Comparison of ENCODE assay signal across 13 cellular contexts in the genomic region with DNA sequence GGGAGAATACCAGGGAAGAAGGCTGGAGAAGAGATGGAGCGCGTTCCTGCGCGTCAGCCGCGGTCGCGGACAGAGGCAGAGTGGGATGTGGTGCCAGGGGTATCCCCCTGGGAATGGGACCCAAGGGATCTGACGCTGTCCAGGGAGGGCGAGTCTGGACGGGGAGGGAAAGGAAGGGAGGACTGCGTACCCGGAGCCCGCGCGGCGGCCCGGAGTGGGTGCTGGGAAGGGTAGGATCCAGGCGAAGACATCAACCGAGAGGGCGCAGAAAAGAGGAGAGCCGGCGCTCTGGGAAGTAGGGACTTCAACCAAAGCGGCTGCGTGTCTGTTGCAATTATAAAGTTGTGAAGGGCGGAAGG. TPM values are rescaled to one million over a fixed set of nuclear protein-coding genes. Genes with fewer than 3 reads are reported as not detected.
DNase-seq lines count a peak whose midpoint lies in the region; ATAC-seq, FAIRE-seq and TF ChIP-seq lines count a peak whose summit lies in the region.
"Had no signal": no experiment of that assay in that cellular context is flagged by ENCODE, and none has a peak within 500 bp of the region (broad histone marks: within the 10 kb centered on the region; RNA-seq: fewer than 3 reads in every experiment).

No MANE protein-coding gene starts in this region.

- TF ChIP-seq CTCF in chondrocyte (IDR thresholded peaks at IDR 0.05) (no peak), kidney epithelial cell (IDR thresholded peaks at IDR 0.05; ENCODE audit: insufficient read depth, low read length, poor library complexity, severe bottlenecking) (no peak)

- peak; percentile 33 for DNase-seq in NCI-H82 (lab: John Stamatoyannopoulos, UW)
- DNase-seq in NCI-H82 treated with DMSO at 0.1 percent for 48 hours (lab: John Stamatoyannopoulos, UW; ENCODE audit: unreplicated experiment) = no peak
- DNase-seq in chondrocyte (ENCODE audit: low spot score) = no peak
- DNase-seq in kidney epithelial cell (ENCODE audit: low read depth) = no peak
- DNase-seq in GM12891 (ENCODE audit: insufficient read length, low spot score) = no peak
- DNase-seq: activated CD4-positive, alpha-beta T cell treated with anti-CD3 and anti-CD28 coated beads for 36 hours; stimulated activated naive CD4-positive, alpha-beta T cell treated with Interleukin-2 at 50 U/mL for 16 hours had no signal

- H3K27me3 Mint-ChIP-seq in chondrocyte (ENCODE audit: low read depth) = peaks cover 31% of the 10 kb centered on the region

- no peak overlapping the region for H3K27ac Mint-ChIP-seq in chondrocyte (ENCODE audit: unreplicated experiment)
- H3K27ac Mint-ChIP-seq: activated CD4-positive, alpha-beta T cell treated with anti-CD3 and anti-CD28 coated beads for 36 hours had no signal

- H3K4me3 Mint-ChIP-seq in chondrocyte (ENCODE audit: unreplicated experiment) = peak overlapping the region; percentile 81
- H3K4me3 Mint-ChIP-seq: activated CD4-positive, alpha-beta T cell treated with anti-CD3 and anti-CD28 coated beads for 36 hours had no signal

- no peaks in the 10 kb centered on the region for H3K9me3 Mint-ChIP-seq in chondrocyte (ENCODE audit: low read depth)

- no peak overlapping the region for H3K27ac ChIP-seq in urinary bladder (ENCODE audit: low read depth)
- H3K27ac ChIP-seq: BLaER1 treated with 17β-estradiol and CSF1 and Interleukin-3, amounts not matched to agents 10 nM and 100 nM had no signal

- H3K4me1 ChIP-seq in urinary bladder (ENCODE audit: insufficient read depth) = peaks cover 2% of the 10 kb centered on the region
- H3K4me1 ChIP-seq: BLaER1 treated with 17β-estradiol and CSF1 and Interleukin-3, amounts not matched to agents 10 nM and 100 nM had no signal

- under 1% methylated on average over 26 of the region's 26 CpGs for WGBS in urinary bladder

- peaks cover 35% of the 10 kb centered on the region for H3K27me3 ChIP-seq in kidney epithelial cell (ENCODE audit: control insufficient read depth, insufficient read depth, low read length)
- H3K27me3 ChIP-seq: BLaER1 treated with 17β-estradiol and CSF1 and Interleukin-3, amounts not matched to agents 10 nM and 100 nM had no signal

- no peak for TF ChIP-seq POLR2A in GM12891 (IDR thresholded peaks at IDR 0.05; ENCODE audit: low read depth, low read length)

- ATAC-seq in GM19324 (IDR thresholded peaks at IDR 0.05; ENCODE audit: low FRiP score, unreplicated experiment) (no peak), HG02571 (IDR thresholded peaks at IDR 0.05; ENCODE audit: unreplicated experiment) (no peak)
- ATAC-seq: activated CD4-positive, alpha-beta T cell treated with anti-CD3 and anti-CD28 coated beads for 36 hours had no signal

- peaks cover 18% of the 10 kb centered on the region for H3K4me1 Mint-ChIP-seq in chondrocyte (ENCODE audit: low read depth)
- H3K4me1 Mint-ChIP-seq: activated CD4-positive, alpha-beta T cell treated with anti-CD3 and anti-CD28 coated beads for 36 hours had no signal

- no peaks in the 10 kb centered on the region for H3K36me3 Mint-ChIP-seq in chondrocyte (ENCODE audit: low read depth)

- FAIRE-seq in GM12891 (lab: Jason Lieb, UNC) = no peak
- FAIRE-seq: colon had no signal

- peak overlapping the region; percentile 5 for H3K4me3 ChIP-seq in kidney epithelial cell (ENCODE audit: low read depth, low read length)
- H3K4me3 ChIP-seq in urinary bladder (ENCODE audit: low read depth, low read length) = peak overlapping the region; percentile 29
- H3K4me3 ChIP-seq: BLaER1 treated with 17β-estradiol and CSF1 and Interleukin-3, amounts not matched to agents 10 nM and 100 nM had no signal

- H3K36me3 ChIP-seq in kidney epithelial cell (ENCODE audit: control insufficient read depth, insufficient read depth, low read length) = no peaks in the 10 kb centered on the region
- H3K36me3 ChIP-seq in urinary bladder (ENCODE audit: insufficient read depth) = no peaks in the 10 kb centered on the region
- H3K36me3 ChIP-seq: BLaER1 treated with 17β-estradiol and CSF1 and Interleukin-3, amounts not matched to agents 10 nM and 100 nM had no signal

TF ChIP-seq in GM12891, 5 proteins besides CTCF, POLR2A, EP300 and RAD21:
- TF ChIP-seq TAF1 (IDR thresholded peaks at IDR 0.05; ENCODE audit: low read depth, low read length) (no peak), POU2F2 (IDR thresholded peaks at IDR 0.05; ENCODE audit: low read depth, low read length) (no peak), SPI1 (IDR thresholded peaks at IDR 0.05; ENCODE audit: low read depth, low read length) (no peak), POLR2AphosphoS5 (IDR thresholded peaks at IDR 0.05; ENCODE audit: low read depth, low read length) (no peak), PAX5 (IDR thresholded peaks at IDR 0.05; ENCODE audit: insufficient read depth, low read length, severe bottlenecking) (no peak)

RNA-seq across cellular contexts. Expression of a gene that starts 0.7 kb away (rescaled TPM):
- total RNA-seq in chondrocyte = 0.05 to 0.36 TPM (median 0.15 TPM) in 3 replicates
- not detected in 2 replicates for total RNA-seq in kidney epithelial cell
- 0.69 TPM for total RNA-seq in urinary bladder
- not detected for polyA plus RNA-seq in urinary bladder
- polyA plus RNA-seq in GM12891 (2012; ENCODE audit: low read depth, missing spikeins) = not detected
- total RNA-seq: activated CD4-positive, alpha-beta T cell treated with anti-CD3 and anti-CD28 coated beads for 36 hours; myocyte had no signal
